16 cellular contexts compared by ENCODE assay signal in the genomic region with DNA sequence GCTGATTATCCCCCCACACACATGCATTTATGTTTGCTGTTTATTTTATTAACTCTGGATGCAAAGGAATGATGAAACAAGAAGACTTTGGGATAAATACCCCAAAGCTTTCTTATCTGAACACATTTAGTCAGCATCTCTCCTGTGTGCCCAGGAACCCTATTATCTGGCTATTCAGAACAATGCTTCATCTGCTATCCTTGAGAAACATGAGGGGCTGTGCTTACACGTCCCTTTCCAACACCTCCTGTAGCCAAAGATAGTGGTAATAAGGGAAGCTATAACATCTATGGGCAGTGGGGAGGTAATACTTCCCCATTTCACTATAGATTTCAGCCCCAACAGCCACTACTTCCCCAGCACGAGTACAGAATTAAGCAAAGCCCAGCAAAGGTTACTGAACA.
DNase-seq lines count a peak whose midpoint lies in the region; ATAC-seq, FAIRE-seq and TF ChIP-seq lines count a peak whose summit lies in the region.
"Had no signal": no experiment of that assay in that cellular context is flagged by ENCODE, and none has a peak within 500 bp of the region (broad histone marks: within the 10 kb centered on the region; RNA-seq: fewer than 3 reads in every experiment).

No MANE protein-coding gene starts in this region.

- H3K36me3 Mint-ChIP-seq in GM23338 (ENCODE audit: low read depth) = no peaks in the 10 kb centered on the region; the same call in 2 of the 3 replicates
- H3K36me3 Mint-ChIP-seq: brain had no signal

- no peaks in the 10 kb centered on the region for H3K9me3 Mint-ChIP-seq in GM23338
- H3K9me3 Mint-ChIP-seq: activated B cell treated with CpG ODN at 0.5 μM for 24 hours; activated T-helper 1 cell treated with anti-CD3 and anti-CD28 coated beads, Interleukin-12 subunit alpha, Interleukin-12 subunit beta, Interleukin-2, Interleukin-4 antibody, amounts not matched to agents 30 ng/mL and 10 ng/mL and 1 ng/mL, durations not matched to agents 14 hours and 24 hours and 36 hours; brain had no signal

- DNase-seq in K562 (ENCODE audit: extremely low read depth in 1 of 4, low spot score in 3 of 4) (peak; percentile 50 to 75 (median 64)), colonic mucosa (no peak), HepG2 (ENCODE audit: low spot score) (no peak), GM23338 (ENCODE audit: low spot score) (no peak)
- no peak for DNase-seq in activated CD4-positive, alpha-beta T cell treated with anti-CD3 and anti-CD28 coated beads, Interleukin-2, amount 50 U/mL, for 1 hour
- DNase-seq: activated B cell treated with CpG ODN at 0.5 μM for 24 hours, mesenchymal stem cell, NCI-H2171, RPMI8226 had no signal

- WGBS in K562 (ENCODE audit: insufficient coverage, low coverage, missing lambda C conversion rate) = 0% methylated on average over 2 of the region's 2 CpGs
- WGBS in HepG2 (ENCODE audit: low lambda C conversion rate) = 0% methylated on average over 2 of the region's 2 CpGs

- H3K36me3 ChIP-seq in K562 (ENCODE audit: control insufficient read depth, insufficient read depth, low read length) (no peaks in the 10 kb centered on the region), colonic mucosa (no peaks in the 10 kb centered on the region), HepG2 (replicated peaks in 1 of 2; ENCODE audit: control insufficient read depth in 1 of 2, insufficient read depth in 2 of 2, low read length in 2 of 2) (no peaks in the 10 kb centered on the region), GM23338 (ENCODE audit: insufficient read depth) (no peaks in the 10 kb centered on the region)
- H3K36me3 ChIP-seq: BLaER1 treated with 17β-estradiol and CSF1 and Interleukin-3, amounts not matched to agents 10 nM and 100 nM; thoracic aorta had no signal

- no peak overlapping the region for H3K4me3 Mint-ChIP-seq in GM23338
- H3K4me3 Mint-ChIP-seq: activated B cell treated with CpG ODN at 0.5 μM for 24 hours; activated T-helper 1 cell treated with anti-CD3 and anti-CD28 coated beads, Interleukin-12 subunit alpha, Interleukin-12 subunit beta, Interleukin-2, Interleukin-4 antibody, amounts not matched to agents 30 ng/mL and 10 ng/mL and 1 ng/mL, durations not matched to agents 14 hours and 24 hours and 36 hours; brain had no signal

- BruUV-seq in K562 (replicated peaks; lab: Mats Ljungman, UMichigan) (no TSS peak), HepG2 (replicated peaks; lab: Mats Ljungman, UMichigan) (no TSS peak)

- H3K79me2 ChIP-seq in K562 (ENCODE audit: control insufficient read depth, insufficient read depth, low read length) (no peaks in the 10 kb centered on the region), HepG2 (ENCODE audit: insufficient read depth, low read length) (no peaks in the 10 kb centered on the region), GM23338 (replicated peaks; ENCODE audit: insufficient read depth) (no peaks in the 10 kb centered on the region)

- H3K9me1 ChIP-seq in K562 (ENCODE audit: control insufficient read depth, insufficient read depth, low read length) = no peaks in the 10 kb centered on the region

- intact Hi-C loops in K562 (cut with micrococcal nuclease) = loop anchor here (10.0 kb wide), 1 partner anchor 215 kb away; a partner anchor contains a TSS
- intact Hi-C loops in colonic mucosa (cut with DNase I) = no loop called here
- intact Hi-C loops in HepG2 (cut with micrococcal nuclease; ENCODE audit: unreplicated experiment) = no loop called here

- TF ChIP-seq RAD21 in K562 (CRISPR knock-in tag; conservative IDR thresholded peaks at IDR 0.05 in 1 of 2, IDR thresholded peaks at IDR 0.05 in 1 of 2) = no peak
- TF ChIP-seq RAD21 in HepG2 (CRISPR knock-in tag; IDR thresholded peaks at IDR 0.05) = no peak

- peak overlapping the region; percentile 68 for H3K27ac ChIP-seq in K562 (ENCODE audit: extremely low read depth, low read depth, low read length)
- no peak overlapping the region for H3K27ac ChIP-seq in colonic mucosa
- no peak overlapping the region for H3K27ac ChIP-seq in HepG2 (ENCODE audit: extremely low read length, insufficient read depth, low read length)
- no peak overlapping the region for H3K27ac ChIP-seq in GM23338 (ENCODE audit: low read depth)
- H3K27ac ChIP-seq: BLaER1 treated with 17β-estradiol and CSF1 and Interleukin-3, amounts not matched to agents 10 nM and 100 nM had no signal

- H3K4me1 Mint-ChIP-seq in GM23338 = peaks cover 52% of the 10 kb centered on the region

- no peaks in the 10 kb centered on the region for H3K27me3 ChIP-seq in K562 (ENCODE audit: control insufficient read depth in 2 of 2, insufficient read depth in 2 of 2, low read length in 2 of 2)
- no peaks in the 10 kb centered on the region for H3K27me3 ChIP-seq in colonic mucosa
- H3K27me3 ChIP-seq in HepG2 (ENCODE audit: control insufficient read depth in 1 of 2, insufficient read depth in 2 of 2, low read length in 2 of 2) = peaks cover 0 to 5% of the 10 kb centered on the region in 2 experiments; a peak in 3 of 5 replicates
- H3K27me3 ChIP-seq in GM23338 (ENCODE audit: insufficient read depth) = no peaks in the 10 kb centered on the region
- H3K27me3 ChIP-seq: BLaER1 treated with 17β-estradiol and CSF1 and Interleukin-3, amounts not matched to agents 10 nM and 100 nM had no signal

- no peak overlapping the region for H3K4me3 ChIP-seq in K562
- no peak overlapping the region for H3K4me3 ChIP-seq in colonic mucosa
- no peak overlapping the region for H3K4me3 ChIP-seq in HepG2 (replicated peaks in 1 of 3; ENCODE audit: insufficient read depth in 1 of 3, low read depth in 2 of 3, low read length in 3 of 3)
- no peak overlapping the region for H3K4me3 ChIP-seq in GM23338
- H3K4me3 ChIP-seq: BLaER1 treated with 17β-estradiol and CSF1 and Interleukin-3, amounts not matched to agents 10 nM and 100 nM; thoracic aorta had no signal

- peak; percentile 70 for FAIRE-seq in K562 (lab: Jason Lieb, UNC)
- no peak for FAIRE-seq in HepG2 (lab: Jason Lieb, UNC)

- POLR2A ChIA-PET in K562 (lab: Yijun Ruan, JAX) = interaction anchor here (0.7 to 1.9 kb wide), 8 partner anchors 9 to 94 kb away, joined by 3 to 10 read pairs (median 4); a partner anchor contains a TSS
- POLR2A ChIA-PET in HepG2 (lab: Yijun Ruan, JAX) = no interaction called here

- peak overlapping the region in 1 of 2 experiments; percentile 33; a peak in 1 of 4 replicates for H3K9ac ChIP-seq in K562 (ENCODE audit: insufficient read depth in 1 of 2, low read depth in 2 of 2, low read length in 2 of 2)
- H3K9ac ChIP-seq in colonic mucosa (ENCODE audit: low read depth in 2 of 2, low read length in 2 of 2) = no peak overlapping the region
- no peak overlapping the region for H3K9ac ChIP-seq in HepG2 (ENCODE audit: insufficient read depth, low read depth, low read length)
- H3K9ac ChIP-seq: BLaER1 treated with 17β-estradiol and CSF1 and Interleukin-3, amounts not matched to agents 10 nM and 100 nM had no signal

- peak; percentile 54 for ATAC-seq in GM18519 (IDR thresholded peaks at IDR 0.05; ENCODE audit: low FRiP score, unreplicated experiment)
- peak; percentile 69 for ATAC-seq in GM21737 (IDR thresholded peaks at IDR 0.05; ENCODE audit: unreplicated experiment)
- peak; percentile 67 for ATAC-seq in HG03442 (IDR thresholded peaks at IDR 0.05; ENCODE audit: unreplicated experiment)
- peak; percentile 72 for ATAC-seq in K562
- no peak for ATAC-seq in HepG2
- no peak for ATAC-seq in GM23338

- CTCF ChIA-PET in K562 (lab: Yijun Ruan, JAX; ENCODE audit: low intra/inter-chr PET ratio) = no interaction called here
- CTCF ChIA-PET in HepG2 (lab: Yijun Ruan, JAX; ENCODE audit: low intra/inter-chr PET ratio, low total read pairs) = no interaction called here

- H2AFZ ChIP-seq in K562 (ENCODE audit: low read depth, low read length) = peak overlapping the region; percentile 62
- H2AFZ ChIP-seq in HepG2 (ENCODE audit: low read length) = no peak overlapping the region
- no peak overlapping the region for H2AFZ ChIP-seq in GM23338

- in situ Hi-C loops in K562 (cut with MboI) = no loop called here
- in situ Hi-C loops in HepG2 (cut with HindIII; ENCODE audit: extremely low pct_ligation_motif_present, low pct_unique_long_range_greater_than_20kb) = no loop called here

- H3K9me2 ChIP-seq in GM23338 (ENCODE audit: insufficient read depth) = peaks cover 8% of the 10 kb centered on the region

- H3K9me3 ChIP-seq in K562 (replicated peaks; ENCODE audit: control insufficient read depth, insufficient read depth, low read depth, low read length) (no peaks in the 10 kb centered on the region), colonic mucosa (no peaks in the 10 kb centered on the region), HepG2 (ENCODE audit: low read length) (no peaks in the 10 kb centered on the region)
- H3K9me3 ChIP-seq: BLaER1 treated with 17β-estradiol and CSF1 and Interleukin-3, amounts not matched to agents 10 nM and 100 nM; thoracic aorta had no signal

- H3K27me3 Mint-ChIP-seq in GM23338 (ENCODE audit: insufficient read depth, low read depth, poor library complexity) = peaks cover 6% of the 10 kb centered on the region
- H3K27me3 Mint-ChIP-seq: activated B cell treated with CpG ODN at 0.5 μM for 24 hours had no signal

- H3K4me2 ChIP-seq in K562 (ENCODE audit: insufficient read depth, low read length) (peak overlapping the region; percentile 44; the same call in 1 of the 2 replicates), HepG2 (ENCODE audit: low read depth, low read length) (no peak overlapping the region), GM23338 (no peak overlapping the region)
- H3K4me2 ChIP-seq: BLaER1 treated with 17β-estradiol and CSF1 and Interleukin-3, amounts not matched to agents 10 nM and 100 nM had no signal

- peak; percentile 93 for TF ChIP-seq EP300 in K562 (IDR thresholded peaks at IDR 0.05; ENCODE audit: low read length)
- no peak for TF ChIP-seq EP300 in HepG2 (IDR thresholded peaks at IDR 0.05; ENCODE audit: low read depth in 2 of 2, low read length in 2 of 2)
- TF ChIP-seq EP300 in HepG2 (CRISPR knock-in tag; IDR thresholded peaks at IDR 0.05; ENCODE audit: borderline replicate concordance) = no peak

- H3K4me1 ChIP-seq in K562 (replicated peaks in 1 of 2; ENCODE audit: control insufficient read depth in 2 of 2, insufficient read depth in 2 of 2, low read length in 2 of 2) (peaks cover 9 to 71% of the 10 kb centered on the region in 2 experiments; a peak in 4 of 5 replicates), colonic mucosa (no peaks in the 10 kb centered on the region), HepG2 (ENCODE audit: insufficient read depth, low read length) (no peaks in the 10 kb centered on the region), GM23338 (ENCODE audit: insufficient read depth) (peaks cover 27% of the 10 kb centered on the region)
- H3K4me1 ChIP-seq: BLaER1 treated with 17β-estradiol and CSF1 and Interleukin-3, amounts not matched to agents 10 nM and 100 nM had no signal

- TF ChIP-seq POLR2A in K562 (conservative IDR thresholded peaks at IDR 0.05) (no peak), HepG2 (IDR thresholded peaks at IDR 0.05; ENCODE audit: insufficient read depth in 1 of 2, low read depth in 2 of 2, low read length in 2 of 2) (no peak)

- TF ChIP-seq CTCF in K562 (IDR thresholded peaks at IDR 0.05 in 2 of 3, conservative IDR thresholded peaks at IDR 0.05 in 1 of 3; ENCODE audit: insufficient read depth in 2 of 3, low read depth in 1 of 3, low read length in 3 of 3) = no peak
- no peak for TF ChIP-seq CTCF in colonic mucosa (IDR thresholded peaks at IDR 0.05)
- TF ChIP-seq CTCF in HepG2 (CRISPR knock-in tag; IDR thresholded peaks at IDR 0.05) = no peak
- TF ChIP-seq CTCF in GM23338 (conservative IDR thresholded peaks at IDR 0.05; ENCODE audit: low read depth in 2 of 2) = no peak

- H3F3A ChIP-seq in GM23338 (replicated peaks; ENCODE audit: low read depth) = no peaks in the 10 kb centered on the region

- no peak overlapping the region for H3K27ac Mint-ChIP-seq in GM23338
- H3K27ac Mint-ChIP-seq: activated B cell treated with CpG ODN at 0.5 μM for 24 hours; activated T-helper 1 cell treated with anti-CD3 and anti-CD28 coated beads, Interleukin-12 subunit alpha, Interleukin-12 subunit beta, Interleukin-2, Interleukin-4 antibody, amounts not matched to agents 30 ng/mL and 10 ng/mL and 1 ng/mL, durations not matched to agents 14 hours and 24 hours and 36 hours; brain had no signal

- H4K20me1 ChIP-seq in K562 (replicated peaks; ENCODE audit: control insufficient read depth, insufficient read depth, low read length) (no peaks in the 10 kb centered on the region), HepG2 (ENCODE audit: insufficient read depth, low read length) (no peaks in the 10 kb centered on the region), GM23338 (replicated peaks; ENCODE audit: insufficient read depth) (no peaks in the 10 kb centered on the region)
- H4K20me1 ChIP-seq: BLaER1 treated with 17β-estradiol and CSF1 and Interleukin-3, amounts not matched to agents 10 nM and 100 nM had no signal

Comparison
In these comparisons a context has a peak if more than half of its experiments do, and no peak if none do; other contexts are left out.
1. ATAC-seq: peak in GM18519 (single experiment), GM21737 (single experiment), HG03442 (single experiment) and K562 (single experiment); none in HepG2 (single experiment) and GM23338 (single experiment).
2. DNase-seq: peak in K562 (4 of 4); none in activated CD4-positive, alpha-beta T cell treated with anti-CD3 and anti-CD28 coated beads, Interleukin-2, amount 50 U/mL, for 1 hour (single experiment), colonic mucosa (single experiment), HepG2 (single experiment) and GM23338 (single experiment).